Comparison of ENCODE assay signal across 27 cellular contexts in the genomic region with DNA sequence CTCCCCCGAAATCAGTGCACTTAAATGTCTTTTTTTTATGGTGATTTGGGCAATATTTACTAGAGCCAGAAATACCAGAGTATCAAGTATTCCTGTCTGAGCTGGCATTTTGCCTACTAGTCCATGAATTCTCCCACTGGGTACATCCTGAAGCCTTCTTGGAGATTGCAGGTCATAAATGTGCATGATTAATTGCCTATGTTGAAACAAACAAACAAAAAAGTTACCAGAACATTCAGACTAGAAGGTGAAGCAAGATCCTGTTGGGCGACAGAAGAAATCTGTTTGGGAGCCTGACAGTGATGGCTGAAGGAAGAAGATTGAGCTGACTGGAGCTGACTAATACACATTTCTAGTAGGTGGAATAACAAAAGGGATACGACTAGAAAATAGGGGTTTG.
DNase-seq lines count a peak whose midpoint lies in the region; ATAC-seq and TF ChIP-seq lines count a peak whose summit lies in the region.
"Had no signal": no experiment of that assay in that cellular context is flagged by ENCODE, and none has a peak within 500 bp of the region (broad histone marks: within the 10 kb centered on the region; RNA-seq: fewer than 3 reads in every experiment).

No MANE protein-coding gene starts in this region.

- no peak overlapping the region for H3K4me3 Mint-ChIP-seq in MCF 10A (ENCODE audit: unreplicated experiment)
- H3K4me3 Mint-ChIP-seq: memory B cell; naive thymus-derived CD8-positive, alpha-beta T cell; T-cell had no signal

- CTCF ChIA-PET in MCF 10A (lab: Yijun Ruan, JAX) = no interaction called here

- H3K36me3 ChIP-seq in breast epithelium (no peaks in the 10 kb centered on the region), right lobe of liver (no peaks in the 10 kb centered on the region), left ventricle myocardium inferior (no peaks in the 10 kb centered on the region)
- H3K36me3 ChIP-seq: BE2C, esophagus squamous epithelium, stomach, upper lobe of right lung had no signal

- no peak for TF ChIP-seq CTCF in MCF 10A (IDR thresholded peaks at IDR 0.05; ENCODE audit: unreplicated experiment)
- no peak for TF ChIP-seq CTCF in breast epithelium (IDR thresholded peaks at IDR 0.05)
- TF ChIP-seq CTCF in epithelial cell of esophagus (IDR thresholded peaks at IDR 0.05; ENCODE audit: insufficient read depth, low read depth, low read length, missing control alignments) = no peak
- TF ChIP-seq CTCF in right lobe of liver (IDR thresholded peaks at IDR 0.05) = no peak
- TF ChIP-seq CTCF in coronary artery (IDR thresholded peaks at IDR 0.05) = no peak
- no peak for TF ChIP-seq CTCF in left ventricle myocardium inferior (IDR thresholded peaks at IDR 0.05; ENCODE audit: borderline replicate concordance)

- H3K27ac ChIP-seq in breast epithelium (no peak overlapping the region), right lobe of liver (no peak overlapping the region), coronary artery (no peak overlapping the region), left ventricle myocardium inferior (replicated peaks) (no peak overlapping the region)
- H3K27ac ChIP-seq: esophagus squamous epithelium, parathyroid adenoma, stomach, upper lobe of right lung had no signal

- H3K27me3 ChIP-seq in breast epithelium (no peaks in the 10 kb centered on the region), right lobe of liver (no peaks in the 10 kb centered on the region), left ventricle myocardium inferior (ENCODE audit: low read depth) (no peaks in the 10 kb centered on the region)
- H3K27me3 ChIP-seq: BE2C, esophagus squamous epithelium, stomach, upper lobe of right lung had no signal

- POLR2A ChIA-PET in MCF 10A (lab: Yijun Ruan, JAX) = interaction anchor here (0.9 to 1.2 kb wide), 9 partner anchors 16 to 127 kb away, joined by 3 to 10 read pairs (median 4); a partner anchor contains a TSS

- H3K4me1 Mint-ChIP-seq in MCF 10A (ENCODE audit: insufficient read depth, unreplicated experiment) = peaks cover 11% of the 10 kb centered on the region
- H3K4me1 Mint-ChIP-seq: memory B cell; naive thymus-derived CD8-positive, alpha-beta T cell; T-cell had no signal

- peak overlapping the region; percentile 8 for H3K27ac Mint-ChIP-seq in MCF 10A (ENCODE audit: low read depth, unreplicated experiment)
- H3K27ac Mint-ChIP-seq: memory B cell; naive thymus-derived CD8-positive, alpha-beta T cell; T-cell had no signal

- BruUV-seq in MCF 10A (replicated peaks; lab: Mats Ljungman, UMichigan) = no TSS peak

- H3K9me3 ChIP-seq in breast epithelium (no peaks in the 10 kb centered on the region), right lobe of liver (no peaks in the 10 kb centered on the region), left ventricle myocardium inferior (replicated peaks) (no peaks in the 10 kb centered on the region)
- H3K9me3 ChIP-seq: Caco-2, esophagus squamous epithelium, stomach, upper lobe of right lung had no signal

- peaks cover 7% of the 10 kb centered on the region for H3K9me3 Mint-ChIP-seq in MCF 10A (ENCODE audit: unreplicated experiment)
- H3K9me3 Mint-ChIP-seq: memory B cell, T-cell had no signal

- H3K4me1 ChIP-seq in breast epithelium (no peaks in the 10 kb centered on the region), right lobe of liver (peaks cover 0 to 17% (median 5%) of the 10 kb centered on the region in 4 donors), left ventricle myocardium inferior (no peaks in the 10 kb centered on the region)
- H3K4me1 ChIP-seq: BE2C, parathyroid adenoma, stomach, upper lobe of right lung had no signal

- TF ChIP-seq POLR2A in breast epithelium (IDR thresholded peaks at IDR 0.05) (no peak), right lobe of liver (IDR thresholded peaks at IDR 0.05) (no peak)

- WGBS in right lobe of liver (ENCODE audit: insufficient coverage, low coverage, low lambda C conversion rate, missing lambda C conversion rate) = 26% methylated on average over 3 of the region's 3 CpGs

- DNase-seq in MCF 10A (ENCODE audit: unreplicated experiment) = peak; percentile 95
- DNase-seq in breast epithelium (ENCODE audit: low spot score in 2 of 2) = no peak
- peak; percentile 97 for DNase-seq in epithelial cell of esophagus (ENCODE audit: low read depth)
- no peak for DNase-seq in right lobe of liver
- no peak for DNase-seq in coronary artery (ENCODE audit: low spot score)
- DNase-seq in left ventricle myocardium inferior = no peak
- DNase-seq: 8988T; activated gamma-delta T cell treated with Interleukin-2 at 50 U/mL for 16 hours; amniotic stem cell; BE2C; caudate nucleus; esophagus squamous epithelium; IMR-90; naive thymus-derived CD8-positive, alpha-beta T cell; NCI-H2081; NCI-H510A treated with DMSO at 0.1 percent for 48 hours; Right ventricle myocardium superior; stimulated activated CD4-positive, alpha-beta T cell treated with anti-CD3 and anti-CD28 coated beads, Interleukin-4, amount 100 ng/mL, for 1 hour; stomach; T-cell; upper lobe of right lung had no signal

- intact Hi-C loops in MCF 10A (cut with micrococcal nuclease) = loop anchor here (1.0 kb wide), 1 partner anchor 32 kb away; no protein-coding TSS in a partner anchor
- intact Hi-C loops in breast epithelium (cut with DNase I; ENCODE audit: low total_unique reads) = no loop called here
- intact Hi-C loops in right lobe of liver (cut with DNase I) = no loop called here
- intact Hi-C loops in left ventricle myocardium inferior (cut with micrococcal nuclease) = no loop called here

- H3K27me3 Mint-ChIP-seq in MCF 10A (ENCODE audit: insufficient read depth, unreplicated experiment) = no peaks in the 10 kb centered on the region

- no peaks in the 10 kb centered on the region for H3K36me3 Mint-ChIP-seq in MCF 10A (ENCODE audit: insufficient read depth, unreplicated experiment)
- H3K36me3 Mint-ChIP-seq: memory B cell; naive thymus-derived CD8-positive, alpha-beta T cell; T-cell had no signal

- ATAC-seq in right lobe of liver (peak in 3 of 4 donors; percentile 19 to 38 (median 38)), HG02840 (IDR thresholded peaks at IDR 0.05; ENCODE audit: low FRiP score, unreplicated experiment) (no peak), HG02885 (IDR thresholded peaks at IDR 0.05; ENCODE audit: poor library complexity, unreplicated experiment) (no peak)
- ATAC-seq: naive thymus-derived CD8-positive, alpha-beta T cell; T-cell; upper lobe of right lung had no signal

- no peak overlapping the region for H3K4me3 ChIP-seq in breast epithelium
- no peak overlapping the region for H3K4me3 ChIP-seq in epithelial cell of esophagus (ENCODE audit: low read length)
- H3K4me3 ChIP-seq in right lobe of liver = no peak overlapping the region
- no peak overlapping the region for H3K4me3 ChIP-seq in coronary artery
- no peak overlapping the region for H3K4me3 ChIP-seq in left ventricle myocardium inferior
- H3K4me3 ChIP-seq: esophagus squamous epithelium, smooth muscle cell, stomach, upper lobe of right lung had no signal

Comparison
In these comparisons a context has a peak if more than half of its experiments do, and no peak if none do; other contexts are left out.
1. DNase-seq: peak in MCF 10A (single experiment) and epithelial cell of esophagus (single experiment); none in breast epithelium (0 of 2), right lobe of liver (0 of 3), coronary artery (single experiment) and left ventricle myocardium inferior (single experiment).
2. ATAC-seq: peak in right lobe of liver (3 of 4); none in HG02840 (single experiment) and HG02885 (single experiment).